ENCODE assay signal across 8 cellular contexts in genomic region chr4:55547461-55547770, GRCh38. TPM values are rescaled to one million over a fixed set of nuclear protein-coding genes. Genes with fewer than 3 reads are reported as not detected.
A peak's percentile ranks its signal among the peaks of the same experiment; 100 is the strongest.
DNase-seq lines count a peak whose midpoint lies in the region; ATAC-seq and TF ChIP-seq lines count a peak whose summit lies in the region.

No MANE protein-coding gene starts in this region.

- peaks cover 28% of the 10 kb centered on the region for H4K20me1 ChIP-seq in BLaER1
- H4K20me1 ChIP-seq in Karpas-422 (ENCODE audit: insufficient read depth, low read depth, low read length) = peaks cover 9% of the 10 kb centered on the region; the same call in 1 of the 2 replicates

- peaks cover 30% of the 10 kb centered on the region for H3K4me1 ChIP-seq in BLaER1
- peaks cover 17% of the 10 kb centered on the region for H3K4me1 ChIP-seq in Karpas-422 (ENCODE audit: low read length)
- peaks cover 0 to 14% (median 3%) of the 10 kb centered on the region in 4 donors for H3K4me1 ChIP-seq in right lobe of liver
- H3K4me1 ChIP-seq in tibial artery = peaks cover 0 to 19% (median 6%) of the 10 kb centered on the region in 4 donors

- H3K36me3 Mint-ChIP-seq in MCF 10A (ENCODE audit: insufficient read depth, unreplicated experiment) = peaks cover 7% of the 10 kb centered on the region

- peak overlapping the region; percentile 93 for H2AFZ ChIP-seq in Karpas-422 (ENCODE audit: low read length)

- no peaks in the 10 kb centered on the region for H3K9me2 ChIP-seq in Karpas-422 (replicated peaks; ENCODE audit: insufficient read depth, low read length)

- H3K27me3 Mint-ChIP-seq in MCF 10A (ENCODE audit: insufficient read depth, unreplicated experiment) = no peaks in the 10 kb centered on the region

- TF ChIP-seq CTCF in MCF 10A (IDR thresholded peaks at IDR 0.05; ENCODE audit: unreplicated experiment) (no peak), right lobe of liver (IDR thresholded peaks at IDR 0.05) (no peak), tibial artery (IDR thresholded peaks at IDR 0.05) (no peak)

- H3K9me3 ChIP-seq in BLaER1 = peaks cover 4% of the 10 kb centered on the region
- H3K9me3 ChIP-seq in Karpas-422 (ENCODE audit: low read length) = no peaks in the 10 kb centered on the region
- no peaks in the 10 kb centered on the region for H3K9me3 ChIP-seq in right lobe of liver
- no peaks in the 10 kb centered on the region for H3K9me3 ChIP-seq in tibial artery

- H3K27me3 ChIP-seq in BLaER1 (no peaks in the 10 kb centered on the region), Karpas-422 (ENCODE audit: low read length) (0 out of 2 replicates have a peak, but pooled peaks cover 2% of the 10 kb centered on the region), right lobe of liver (no peaks in the 10 kb centered on the region), tibial artery (no peaks in the 10 kb centered on the region)

- H3K4me1 Mint-ChIP-seq in MCF 10A (ENCODE audit: insufficient read depth, unreplicated experiment) = peaks cover 52% of the 10 kb centered on the region

- no TSS peak for BruUV-seq in MCF 10A (replicated peaks; lab: Mats Ljungman, UMichigan)

- DNase-seq in Karpas-422 = no peak
- no peak for DNase-seq in MCF 10A (ENCODE audit: unreplicated experiment)
- no peak for DNase-seq in right lobe of liver
- DNase-seq in tibial artery = no peak
- no peak for DNase-seq in NCI-H187 (lab: John Stamatoyannopoulos, UW)
- no peak for DNase-seq in HCEC 1CT
- DNase-seq in ecto neural progenitor cell (ENCODE audit: low spot score) = no peak

- POLR2A ChIA-PET in MCF 10A (lab: Yijun Ruan, JAX) = interaction anchor here (0.6 to 4.4 kb wide), 8 partner anchors 36 to 187 kb away, joined by 3 to 55 read pairs (median 4); partner anchors contain the start of gene NMU

- peak overlapping the region; percentile 92 for H3K4me3 ChIP-seq in BLaER1
- H3K4me3 ChIP-seq in Karpas-422 (ENCODE audit: low read length) = peak overlapping the region; percentile 81
- H3K4me3 ChIP-seq in right lobe of liver = peak overlapping the region; percentile 88 to 95 (median 93)
- peak overlapping the region; percentile 61 to 98 for H3K4me3 ChIP-seq in tibial artery

- no peaks in the 10 kb centered on the region for H3K79me2 ChIP-seq in Karpas-422 (ENCODE audit: low read length)

- H3K27ac Mint-ChIP-seq in MCF 10A (ENCODE audit: low read depth, unreplicated experiment) = peak overlapping the region; percentile 28

- no peaks in the 10 kb centered on the region for H3K9me3 Mint-ChIP-seq in MCF 10A (ENCODE audit: unreplicated experiment)

- H3K4me3 Mint-ChIP-seq in MCF 10A (ENCODE audit: unreplicated experiment) = peak overlapping the region; percentile 87

- TF ChIP-seq POLR2A in right lobe of liver (IDR thresholded peaks at IDR 0.05) = no peak

- 1% methylated on average over 10 of the region's 10 CpGs for whole genome bisulfite sequencing in right lobe of liver (ENCODE audit: insufficient coverage, low coverage, low lambda C conversion rate, missing lambda C conversion rate)

- H3K4me2 ChIP-seq in BLaER1 (peak overlapping the region; percentile 86), Karpas-422 (ENCODE audit: low read depth, low read length, poor library complexity, severe bottlenecking) (peak overlapping the region; percentile 94)

- intact Hi-C loops in MCF 10A (cut with micrococcal nuclease) = loop anchor here (2.0 to 5.0 kb wide), 5 partner anchors 103 to 319 kb away; partner anchors contain the start of genes SRD5A3 and TMEM165
- intact Hi-C loops in right lobe of liver (cut with DNase I) = no loop called here
- intact Hi-C loops in tibial artery (cut with DNase I; ENCODE audit: low total_unique reads) = loop anchor here (5.0 kb wide), 3 partner anchors 150 to 305 kb away; partner anchors contain the start of genes EXOC1, SRD5A3 and TMEM165

- CTCF ChIA-PET in MCF 10A (lab: Yijun Ruan, JAX) = interaction anchor here (0.7 to 0.9 kb wide), 3 partner anchors 15 to 545 kb away, joined by 3 to 4 read pairs (median 3); no protein-coding TSS in a partner anchor

- no peak for ATAC-seq in right lobe of liver

- no peaks in the 10 kb centered on the region for H3K36me3 ChIP-seq in BLaER1
- H3K36me3 ChIP-seq in Karpas-422 (ENCODE audit: insufficient read depth, low read length) = no peaks in the 10 kb centered on the region
- no peaks in the 10 kb centered on the region for H3K36me3 ChIP-seq in right lobe of liver
- H3K36me3 ChIP-seq in tibial artery = no peaks in the 10 kb centered on the region

- H3K9ac ChIP-seq in BLaER1 (peak overlapping the region; percentile 87), Karpas-422 (ENCODE audit: low read length) (peak overlapping the region; percentile 78)

- H3K27ac ChIP-seq in BLaER1 (peak overlapping the region; percentile 85), Karpas-422 (ENCODE audit: low read length) (no peak overlapping the region), right lobe of liver (peak overlapping the region; percentile 97 to 99 (median 98)), tibial artery (peak overlapping the region; percentile 88 to 100)

RNA-seq across cellular contexts. Expression of gene CLOCK, which starts 0.7 kb away (rescaled TPM):
- 1.4 and 2.3 TPM in 2 replicates for total RNA-seq in Karpas-422 (2014; rRNA removed; shearing (Covaris generic); ENCODE audit: low replicate concordance)
- total RNA-seq in MCF 10A (2022) (37.6 and 44.0 TPM in 2 replicates), right lobe of liver (10 to 100 TPM; 11.1 to 17.3 (median 12.9) TPM)

RNA-seq across cellular contexts. Expression of gene PDCL2, which starts 44.6 kb away (rescaled TPM):
- not detected in 2 replicates for total RNA-seq in Karpas-422 (2014; rRNA removed; shearing (Covaris generic); ENCODE audit: low replicate concordance)
- not detected in 2 replicates for total RNA-seq in MCF 10A (2022)
- not detected for total RNA-seq in right lobe of liver

Comparison
In these comparisons a context has a peak if more than half of its experiments do, and no peak if none do; other contexts are left out.
1. intact Hi-C loops: an anchor here in MCF 10A (2.0 to 5.0 kb wide) and tibial artery (5.0 kb wide); none called in right lobe of liver.